Comparison of ENCODE assay signal across 14 cellular contexts in the genomic region with DNA sequence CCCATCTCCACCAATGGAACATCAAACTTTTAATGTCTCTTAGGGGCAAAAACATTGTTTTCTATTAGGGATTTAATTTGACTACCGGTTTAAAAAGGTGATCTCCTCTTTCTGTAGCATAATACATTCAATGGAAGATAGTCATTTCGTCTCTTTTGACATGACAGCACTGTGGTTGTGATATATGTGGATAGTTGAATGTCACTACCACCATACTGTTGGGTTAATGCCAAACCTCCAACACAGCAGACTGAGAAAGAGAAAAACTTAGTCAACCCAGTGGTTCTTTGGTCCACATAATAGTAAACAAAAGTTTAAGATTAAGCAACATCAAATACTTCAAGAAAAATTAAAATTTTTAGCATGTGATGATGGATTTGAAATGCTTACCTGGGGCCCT.
DNase-seq lines count a peak whose midpoint lies in the region; ATAC-seq lines count a peak whose summit lies in the region.
"Had no signal": no experiment of that assay in that cellular context is flagged by ENCODE, and none has a peak within 500 bp of the region (broad histone marks: within the 10 kb centered on the region; RNA-seq: fewer than 3 reads in every experiment).

No MANE protein-coding gene starts in this region.

- no peak overlapping the region for H3K27ac Mint-ChIP-seq in T-helper 2 cell treated with Interferon-gamma antibody and Interleukin-4, amounts not matched to agents 5 μg/mL and 100 μg/mL, for 36 hours
- H3K27ac Mint-ChIP-seq: HFFc6 had no signal

- peaks cover 53% of the 10 kb centered on the region for H3K4me1 Mint-ChIP-seq in activated T-cell treated with anti-CD3 and anti-CD28 coated beads, Interleukin-2, amount 50 U/mL, for 4 hours (ENCODE audit: low read depth)
- H3K4me1 Mint-ChIP-seq in T-helper 2 cell treated with Interferon-gamma antibody and Interleukin-4, amounts not matched to agents 5 μg/mL and 100 μg/mL, for 36 hours (ENCODE audit: low read depth) = peaks cover 45% of the 10 kb centered on the region

- DNase-seq in activated T-cell treated with anti-CD3 and anti-CD28 coated beads, Interleukin-2, amount 50 U/mL, for 4 hours = no peak
- DNase-seq in activated T-cell treated with anti-CD3 and anti-CD28 coated beads, Interleukin-2, amount 50 U/mL, for 1 hour = no peak
- DNase-seq in RPMI7951 (ENCODE audit: low read depth) (peak; percentile 28), cerebellar cortex (ENCODE audit: low spot score) (no peak), left ventricle myocardium superior (no peak)
- DNase-seq in T-helper 2 cell treated with Interferon-gamma antibody and Interleukin-4, amounts not matched to agents 5 μg/mL and 100 μg/mL, for 36 hours (ENCODE audit: low spot score) = peak; percentile 23
- no peak for DNase-seq in stimulated activated naive CD8-positive, alpha-beta T cell treated with anti-CD3 and anti-CD28 coated beads, Interleukin-15, Interleukin-2, amounts not matched to agents 100 U/mL and 50 U/mL, for 24 hours
- DNase-seq: BE2C; CD4-positive, alpha-beta memory T cell; DMS79; HCEC 1CT; HFFc6 had no signal

- no peaks in the 10 kb centered on the region for H3K27me3 Mint-ChIP-seq in activated T-cell treated with anti-CD3 and anti-CD28 coated beads, Interleukin-2, amount 50 U/mL, for 4 hours (ENCODE audit: low read depth)
- peaks cover 8% of the 10 kb centered on the region for H3K27me3 Mint-ChIP-seq in T-helper 2 cell treated with Interferon-gamma antibody and Interleukin-4, amounts not matched to agents 5 μg/mL and 100 μg/mL, for 36 hours (ENCODE audit: low read depth)

- H3K9me3 Mint-ChIP-seq in activated T-cell treated with anti-CD3 and anti-CD28 coated beads, Interleukin-2, amount 50 U/mL, for 4 hours = no peaks in the 10 kb centered on the region
- H3K9me3 Mint-ChIP-seq in T-helper 2 cell treated with Interferon-gamma antibody and Interleukin-4, amounts not matched to agents 5 μg/mL and 100 μg/mL, for 36 hours = peaks cover 14% of the 10 kb centered on the region

- no peaks in the 10 kb centered on the region for H3K36me3 Mint-ChIP-seq in activated T-cell treated with anti-CD3 and anti-CD28 coated beads, Interleukin-2, amount 50 U/mL, for 4 hours (ENCODE audit: insufficient read depth)
- peaks cover 10% of the 10 kb centered on the region for H3K36me3 Mint-ChIP-seq in T-helper 2 cell treated with Interferon-gamma antibody and Interleukin-4, amounts not matched to agents 5 μg/mL and 100 μg/mL, for 36 hours (ENCODE audit: low read depth)

- ATAC-seq in activated T-cell treated with anti-CD3 and anti-CD28 coated beads, Interleukin-2, amount 50 U/mL, for 4 hours = peak; percentile 41 to 57
- ATAC-seq in stimulated activated naive CD8-positive, alpha-beta T cell treated with anti-CD3 and anti-CD28 coated beads, Interleukin-15, Interleukin-2, amounts not matched to agents 100 U/mL and 50 U/mL, for 24 hours = peak; percentile 51
- ATAC-seq in left ventricle myocardium superior = no peak
- ATAC-seq: A549, GM12878 had no signal

- intact Hi-C loops in left ventricle myocardium superior (cut with micrococcal nuclease) = no loop called here

- no peak overlapping the region for H3K4me3 Mint-ChIP-seq in activated T-cell treated with anti-CD3 and anti-CD28 coated beads, Interleukin-2, amount 50 U/mL, for 4 hours
- H3K4me3 Mint-ChIP-seq in T-helper 2 cell treated with Interferon-gamma antibody and Interleukin-4, amounts not matched to agents 5 μg/mL and 100 μg/mL, for 36 hours = no peak overlapping the region
- H3K4me3 Mint-ChIP-seq: CD4-positive, alpha-beta memory T cell; HFFc6 had no signal

Comparison
In these comparisons a context has a peak if more than half of its experiments do, and no peak if none do; other contexts are left out.
1. DNase-seq: peak in RPMI7951 (single experiment) and T-helper 2 cell treated with Interferon-gamma antibody and Interleukin-4, amounts not matched to agents 5 μg/mL and 100 μg/mL, for 36 hours (single experiment); none in activated T-cell treated with anti-CD3 and anti-CD28 coated beads, Interleukin-2, amount 50 U/mL, for 4 hours (single experiment), activated T-cell treated with anti-CD3 and anti-CD28 coated beads, Interleukin-2, amount 50 U/mL, for 1 hour (single experiment), stimulated activated naive CD8-positive, alpha-beta T cell treated with anti-CD3 and anti-CD28 coated beads, Interleukin-15, Interleukin-2, amounts not matched to agents 100 U/mL and 50 U/mL, for 24 hours (single experiment), cerebellar cortex (single experiment) and left ventricle myocardium superior (single experiment).